In genomic region chr10:6579904-6580278, GRCh38 we compare ENCODE assay signal across 8 cellular contexts. TPM values are rescaled to one million over a fixed set of nuclear protein-coding genes. Genes with fewer than 3 reads are reported as not detected.
DNase-seq lines count a peak whose midpoint lies in the region; ATAC-seq and TF ChIP-seq lines count a peak whose summit lies in the region.

Gene PRKCQ, minus strand, starts transcription at chr10:6580276. Its CDS starts 65,141 bp downstream, at chr10:6515135.

- H3K27me3 ChIP-seq in iPS-15b (ENCODE audit: control insufficient read depth, insufficient read depth, low read length) (peaks cover 15% of the 10 kb centered on the region), spleen (replicated peaks in 1 of 7) (peaks cover 0 to 42% (median 22%) of the 10 kb centered on the region in 7 donors)

- peak within 1 kb of the TSS; percentile 99 for H3K27ac Mint-ChIP-seq in activated T-cell treated with anti-CD3 and anti-CD28 coated beads, Interleukin-2, amount 50 U/mL, for 24 hours
- peak within 1 kb of the TSS; percentile 96 for H3K27ac Mint-ChIP-seq in activated naive CD8-positive, alpha-beta T cell treated with anti-CD3 and anti-CD28 coated beads for 36 hours

- H3K9me3 Mint-ChIP-seq in activated T-cell treated with anti-CD3 and anti-CD28 coated beads, Interleukin-2, amount 50 U/mL, for 24 hours, result no peaks in the 10 kb centered on the region
- peaks cover 2% of the 10 kb centered on the region for H3K9me3 Mint-ChIP-seq in activated naive CD8-positive, alpha-beta T cell treated with anti-CD3 and anti-CD28 coated beads for 36 hours

- WGBS in spleen, 5 donors, result 0 to 2% (median 1%) methylated on average over 33 to 41 of the region's 41 CpGs

- peaks cover 70% of the 10 kb centered on the region for H3K4me1 Mint-ChIP-seq in activated T-cell treated with anti-CD3 and anti-CD28 coated beads, Interleukin-2, amount 50 U/mL, for 24 hours (ENCODE audit: low read depth)
- peaks cover 53% of the 10 kb centered on the region for H3K4me1 Mint-ChIP-seq in activated naive CD8-positive, alpha-beta T cell treated with anti-CD3 and anti-CD28 coated beads for 36 hours

- no peak for TF ChIP-seq POLR2A in spleen (IDR thresholded peaks at IDR 0.05)

- H3K36me3 ChIP-seq in iPS-15b (ENCODE audit: control insufficient read depth, insufficient read depth, low read length), result peaks cover 7% of the 10 kb centered on the region
- no peaks in the 10 kb centered on the region for H3K36me3 ChIP-seq in spleen

- peak within 1 kb of the TSS; percentile 95 for H3K4me3 Mint-ChIP-seq in activated T-cell treated with anti-CD3 and anti-CD28 coated beads, Interleukin-2, amount 50 U/mL, for 24 hours
- H3K4me3 Mint-ChIP-seq in activated naive CD8-positive, alpha-beta T cell treated with anti-CD3 and anti-CD28 coated beads for 36 hours, result peak within 1 kb of the TSS; percentile 97

- DNase-seq in activated T-cell treated with anti-CD3 and anti-CD28 coated beads, Interleukin-2, amount 50 U/mL, for 24 hours, result no peak
- no peak for DNase-seq in activated T-cell treated with anti-CD3 and anti-CD28 coated beads, Interleukin-2, amount 50 U/mL, for 1 hour
- no peak for DNase-seq in activated naive CD8-positive, alpha-beta T cell treated with anti-CD3 and anti-CD28 coated beads for 36 hours
- no peak for DNase-seq in spleen
- no peak for DNase-seq in NCI-H226
- no peak for DNase-seq in NCI-H2081 treated with DMSO at 0.1 percent for 48 hours (lab: John Stamatoyannopoulos, UW)

- peak; percentile 20 for ATAC-seq in HG03280 (IDR thresholded peaks at IDR 0.05; ENCODE audit: unreplicated experiment)

- H3K27ac ChIP-seq in spleen, result peak within 1 kb of the TSS; percentile 48 to 92 (median 79)

- intact Hi-C loops in spleen (cut with DNase I; ENCODE audit: low total_unique reads), result no loop called here

- H3K4me1 ChIP-seq in iPS-15b (ENCODE audit: control insufficient read depth, insufficient read depth, low read length) (peaks cover 3% of the 10 kb centered on the region), spleen (peaks cover 0 to 90% (median 31%) of the 10 kb centered on the region in 6 donors)

- TF ChIP-seq CTCF in spleen (IDR thresholded peaks at IDR 0.05 in 8 of 11, conservative IDR thresholded peaks at IDR 0.05 in 3 of 11), result peak in 1 of 11 experiments; percentile 41

- H3K9me3 ChIP-seq in iPS-15b (ENCODE audit: control insufficient read depth, insufficient read depth, low read length), result no peaks in the 10 kb centered on the region
- H3K9me3 ChIP-seq in spleen, result no peaks in the 10 kb centered on the region

- H3K27me3 Mint-ChIP-seq in activated T-cell treated with anti-CD3 and anti-CD28 coated beads, Interleukin-2, amount 50 U/mL, for 24 hours, result no peaks in the 10 kb centered on the region
- no peaks in the 10 kb centered on the region for H3K27me3 Mint-ChIP-seq in activated naive CD8-positive, alpha-beta T cell treated with anti-CD3 and anti-CD28 coated beads for 36 hours

- peaks cover 72% of the 10 kb centered on the region for H3K36me3 Mint-ChIP-seq in activated T-cell treated with anti-CD3 and anti-CD28 coated beads, Interleukin-2, amount 50 U/mL, for 24 hours (ENCODE audit: low read depth)
- H3K36me3 Mint-ChIP-seq in activated naive CD8-positive, alpha-beta T cell treated with anti-CD3 and anti-CD28 coated beads for 36 hours, result peaks cover 59% of the 10 kb centered on the region

- H3K9ac ChIP-seq in iPS-15b (ENCODE audit: low read depth, low read length), result peak within 1 kb of the TSS; percentile 74

- peak within 1 kb of the TSS; percentile 78 for H3K4me3 ChIP-seq in iPS-15b (ENCODE audit: low read depth, low read length)
- H3K4me3 ChIP-seq in spleen, result peak within 1 kb of the TSS; percentile 44 to 93 (median 69)

RNA-seq across cellular contexts. Expression of gene PRKCQ, which starts in this region (rescaled TPM):
- total RNA-seq in activated naive CD8-positive, alpha-beta T cell treated with anti-CD3 and anti-CD28 coated beads for 36 hours, result 10 to 100 TPM; 44.9 to 45.9 TPM
- total RNA-seq in spleen, result 10 to 100 TPM in 2 of 7 donors, 1 to 10 TPM in 5; 5.6 to 11.8 (median 9.2) TPM
- polyA plus RNA-seq in spleen, result 1 to 10 TPM; 2.1 to 2.5 (median 2.4) TPM
